4 cellular contexts compared by ENCODE assay signal in the genomic region with DNA sequence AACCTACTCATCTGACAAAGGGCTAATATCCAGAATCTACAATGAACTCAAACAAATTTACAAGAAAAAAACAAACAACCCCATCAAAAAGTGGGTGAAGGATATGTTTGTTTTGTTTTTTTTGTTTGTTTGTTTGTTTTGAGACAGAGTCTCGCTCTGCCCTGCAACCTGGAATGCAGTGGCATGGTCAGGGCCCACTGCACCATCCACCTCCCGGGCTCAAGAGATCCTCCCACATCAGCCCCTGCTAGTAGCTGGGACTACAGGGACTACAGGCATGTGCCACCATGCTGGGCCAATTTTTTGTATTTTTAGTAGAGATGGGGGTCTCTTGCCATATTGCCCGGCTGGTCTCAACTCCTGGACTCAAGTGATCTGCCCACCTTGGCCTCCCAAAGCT. TPM values are rescaled to one million over a fixed set of nuclear protein-coding genes. Genes with fewer than 3 reads are reported as not detected.
"Had no signal": no experiment of that assay in that cellular context is flagged by ENCODE, and none has a peak within 500 bp of the region (broad histone marks: within the 10 kb centered on the region; RNA-seq: fewer than 3 reads in every experiment).

No MANE protein-coding gene starts in this region.

RNA-seq across cellular contexts. Expression of a gene that starts 44.3 kb away (rescaled TPM):
- total RNA-seq: activated naive CD4-positive, alpha-beta T cell treated with anti-CD3 and anti-CD28 coated beads for 36 hours; ascending aorta; cardiac septum had no signal
- polyA plus RNA-seq: cardiac muscle cell had no signal
